1 cellular context compared by ENCODE assay signal in the genomic region with DNA sequence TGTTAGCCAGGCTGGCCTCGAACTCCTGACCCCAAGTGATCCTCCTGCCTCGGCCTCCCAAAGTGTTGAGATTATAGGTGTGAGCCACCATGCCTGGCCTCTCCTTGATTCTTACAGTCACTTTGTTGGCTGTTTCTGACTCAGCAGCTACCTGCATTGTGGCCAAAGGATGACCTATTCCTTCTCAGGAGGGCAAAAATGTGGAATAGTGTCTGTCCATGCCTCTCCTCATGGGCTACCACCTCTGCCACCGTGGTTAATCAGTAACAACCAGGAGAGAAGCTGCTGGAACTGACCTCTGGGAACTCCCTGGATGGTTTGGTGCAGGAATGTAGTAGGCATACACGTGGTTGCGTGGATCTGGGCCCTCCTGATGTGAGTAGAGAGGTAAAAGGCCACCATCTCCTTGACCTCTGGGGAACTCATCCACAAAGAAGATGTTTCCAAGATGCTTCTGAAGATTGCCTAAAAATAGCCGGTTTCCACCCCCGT.
TF ChIP-seq lines count a peak whose summit lies in the region.

No MANE protein-coding gene starts in this region.

TF ChIP-seq in HepG2, 621 proteins besides CTCF, POLR2A, EP300 and RAD21 (continued from another document and continues in another):
- TF ChIP-seq, protein P1, sequence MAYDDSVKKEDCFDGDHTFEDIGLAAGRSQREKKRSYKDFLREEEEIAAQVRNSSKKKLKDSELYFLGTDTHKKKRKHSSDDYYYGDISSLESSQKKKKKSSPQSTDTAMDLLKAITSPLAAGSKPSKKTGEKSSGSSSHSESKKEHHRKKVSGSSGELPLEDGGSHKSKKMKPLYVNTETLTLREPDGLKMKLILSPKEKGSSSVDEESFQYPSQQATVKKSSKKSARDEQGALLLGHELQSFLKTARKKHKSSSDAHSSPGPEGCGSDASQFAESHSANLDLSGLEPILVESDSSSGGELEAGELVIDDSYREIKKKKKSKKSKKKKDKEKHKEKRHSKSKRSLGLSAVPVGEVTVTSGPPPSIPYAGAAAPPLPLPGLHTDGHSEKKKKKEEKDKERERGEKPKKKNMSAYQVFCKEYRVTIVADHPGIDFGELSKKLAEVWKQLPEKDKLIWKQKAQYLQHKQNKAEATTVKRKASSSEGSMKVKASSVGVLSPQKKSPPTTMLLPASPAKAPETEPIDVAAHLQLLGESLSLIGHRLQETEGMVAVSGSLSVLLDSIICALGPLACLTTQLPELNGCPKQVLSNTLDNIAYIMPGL (CRISPR knock-in tag; IDR thresholded peaks at IDR 0.05; ENCODE audit: borderline replicate concordance in 1 of 2, low read depth in 1 of 2), result no peak
- TF ChIP-seq ZNF530 (CRISPR knock-in tag; IDR thresholded peaks at IDR 0.05; ENCODE audit: low read depth), result no peak
- TF ChIP-seq HIC2 (CRISPR knock-in tag; IDR thresholded peaks at IDR 0.05; ENCODE audit: low read depth), result no peak
- no peak for TF ChIP-seq ZNF160 (CRISPR knock-in tag; IDR thresholded peaks at IDR 0.05)
- TF ChIP-seq DNMT3B (CRISPR knock-in tag; conservative IDR thresholded peaks at IDR 0.05), result 0 out of 2 replicates have a peak, but pooled peaks have one; percentile 40
- no peak for TF ChIP-seq ZBTB3 (CRISPR knock-in tag; IDR thresholded peaks at IDR 0.05; ENCODE audit: borderline replicate concordance, low read depth)
- TF ChIP-seq NFE2L2 (IDR thresholded peaks at IDR 0.05; ENCODE audit: low read length), result 0 out of 2 replicates have a peak, but pooled peaks have one; percentile 12
- no peak for TF ChIP-seq HNRNPL (IDR thresholded peaks at IDR 0.05; ENCODE audit: low read depth, low read length)
- TF ChIP-seq ZFAT (CRISPR knock-in tag; conservative IDR thresholded peaks at IDR 0.05), result no peak
- no peak for TF ChIP-seq ZNF773 (CRISPR knock-in tag; IDR thresholded peaks at IDR 0.05; ENCODE audit: borderline replicate concordance)
- TF ChIP-seq ZNF205 (CRISPR knock-in tag; IDR thresholded peaks at IDR 0.05), result 0 out of 2 replicates have a peak, but pooled peaks have one; percentile 12
- no peak for TF ChIP-seq JARID2 (CRISPR knock-in tag; IDR thresholded peaks at IDR 0.05; ENCODE audit: insufficient replicate concordance)
- TF ChIP-seq, protein P2, sequence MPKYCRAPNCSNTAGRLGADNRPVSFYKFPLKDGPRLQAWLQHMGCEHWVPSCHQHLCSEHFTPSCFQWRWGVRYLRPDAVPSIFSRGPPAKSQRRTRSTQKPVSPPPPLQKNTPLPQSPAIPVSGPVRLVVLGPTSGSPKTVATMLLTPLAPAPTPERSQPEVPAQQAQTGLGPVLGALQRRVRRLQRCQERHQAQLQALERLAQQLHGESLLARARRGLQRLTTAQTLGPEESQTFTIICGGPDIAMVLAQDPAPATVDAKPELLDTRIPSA (CRISPR knock-in tag; IDR thresholded peaks at IDR 0.05; ENCODE audit: borderline replicate concordance), result no peak
- TF ChIP-seq ZNF570 (CRISPR knock-in tag; IDR thresholded peaks at IDR 0.05; ENCODE audit: borderline replicate concordance), result no peak
- no peak for TF ChIP-seq PHF21A (CRISPR knock-in tag; IDR thresholded peaks at IDR 0.05)
- 0 out of 2 replicates have a peak, but pooled peaks have one; percentile 15 for TF ChIP-seq ZNF746 (CRISPR knock-in tag; IDR thresholded peaks at IDR 0.05)
- no peak for TF ChIP-seq FOXO4 (CRISPR knock-in tag; conservative IDR thresholded peaks at IDR 0.05)
- TF ChIP-seq ZNF607 (CRISPR knock-in tag; IDR thresholded peaks at IDR 0.05; ENCODE audit: borderline replicate concordance), result peak; percentile 71; the same call in 1 of the 2 replicates
- peak; percentile 57; the same call in 1 of the 2 replicates for TF ChIP-seq GATAD1 (CRISPR knock-in tag; IDR thresholded peaks at IDR 0.05)
- TF ChIP-seq KDM2A (CRISPR knock-in tag; IDR thresholded peaks at IDR 0.05; ENCODE audit: borderline replicate concordance, low read depth), result no peak
- TF ChIP-seq, protein P3, sequence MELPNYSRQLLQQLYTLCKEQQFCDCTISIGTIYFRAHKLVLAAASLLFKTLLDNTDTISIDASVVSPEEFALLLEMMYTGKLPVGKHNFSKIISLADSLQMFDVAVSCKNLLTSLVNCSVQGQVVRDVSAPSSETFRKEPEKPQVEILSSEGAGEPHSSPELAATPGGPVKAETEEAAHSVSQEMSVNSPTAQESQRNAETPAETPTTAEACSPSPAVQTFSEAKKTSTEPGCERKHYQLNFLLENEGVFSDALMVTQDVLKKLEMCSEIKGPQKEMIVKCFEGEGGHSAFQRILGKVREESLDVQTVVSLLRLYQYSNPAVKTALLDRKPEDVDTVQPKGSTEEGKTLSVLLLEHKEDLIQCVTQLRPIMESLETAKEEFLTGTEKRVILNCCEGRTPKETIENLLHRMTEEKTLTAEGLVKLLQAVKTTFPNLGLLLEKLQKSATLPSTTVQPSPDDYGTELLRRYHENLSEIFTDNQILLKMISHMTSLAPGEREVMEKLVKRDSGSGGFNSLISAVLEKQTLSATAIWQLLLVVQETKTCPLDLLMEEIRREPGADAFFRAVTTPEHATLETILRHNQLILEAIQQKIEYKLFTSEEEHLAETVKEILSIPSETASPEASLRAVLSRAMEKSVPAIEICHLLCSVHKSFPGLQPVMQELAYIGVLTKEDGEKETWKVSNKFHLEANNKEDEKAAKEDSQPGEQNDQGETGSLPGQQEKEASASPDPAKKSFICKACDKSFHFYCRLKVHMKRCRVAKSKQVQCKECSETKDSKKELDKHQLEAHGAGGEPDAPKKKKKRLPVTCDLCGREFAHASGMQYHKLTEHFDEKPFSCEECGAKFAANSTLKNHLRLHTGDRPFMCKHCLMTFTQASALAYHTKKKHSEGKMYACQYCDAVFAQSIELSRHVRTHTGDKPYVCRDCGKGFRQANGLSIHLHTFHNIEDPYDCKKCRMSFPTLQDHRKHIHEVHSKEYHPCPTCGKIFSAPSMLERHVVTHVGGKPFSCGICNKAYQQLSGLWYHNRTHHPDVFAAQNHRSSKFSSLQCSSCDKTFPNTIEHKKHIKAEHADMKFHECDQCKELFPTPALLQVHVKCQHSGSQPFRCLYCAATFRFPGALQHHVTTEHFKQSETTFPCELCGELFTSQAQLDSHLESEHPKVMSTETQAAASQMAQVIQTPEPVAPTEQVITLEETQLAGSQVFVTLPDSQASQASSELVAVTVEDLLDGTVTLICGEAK (IDR thresholded peaks at IDR 0.05), result no peak
- TF ChIP-seq, protein P3 (CRISPR knock-in tag; IDR thresholded peaks at IDR 0.05), result no peak
- TF ChIP-seq TBX3 (IDR thresholded peaks at IDR 0.05; ENCODE audit: borderline replicate concordance), result no peak
- TF ChIP-seq MED1 (CRISPR knock-in tag; IDR thresholded peaks at IDR 0.05), result peak; percentile 83
- TF ChIP-seq ZNF615 (CRISPR knock-in tag; IDR thresholded peaks at IDR 0.05; ENCODE audit: borderline replicate concordance), result no peak
- 0 out of 2 replicates have a peak, but pooled peaks have one; percentile 20 for TF ChIP-seq PPARG (CRISPR knock-in tag; conservative IDR thresholded peaks at IDR 0.05)
- peak; percentile 54; the same call in 1 of the 2 replicates for TF ChIP-seq HDAC1 (CRISPR knock-in tag; IDR thresholded peaks at IDR 0.05)
- TF ChIP-seq CREBL2 (CRISPR knock-in tag; IDR thresholded peaks at IDR 0.05; ENCODE audit: borderline replicate concordance), result no peak
- peak; percentile 34; the same call in 1 of the 2 replicates for TF ChIP-seq ZNF788 (CRISPR knock-in tag; IDR thresholded peaks at IDR 0.05; ENCODE audit: borderline replicate concordance)
- TF ChIP-seq, protein P4, sequence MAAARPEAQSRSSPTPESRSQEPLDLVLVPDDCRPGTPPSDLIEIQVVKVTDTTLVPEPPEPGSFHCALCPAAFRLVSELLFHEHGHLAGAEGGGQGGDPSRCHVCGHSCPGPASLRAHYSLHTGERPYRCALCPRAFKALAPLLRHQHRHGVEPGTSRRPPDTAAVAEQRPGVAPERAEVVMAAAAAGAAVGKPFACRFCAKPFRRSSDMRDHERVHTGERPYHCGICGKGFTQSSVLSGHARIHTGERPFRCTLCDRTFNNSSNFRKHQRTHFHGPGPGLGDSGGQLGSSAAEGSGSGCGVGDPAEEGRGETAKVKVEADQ (CRISPR knock-in tag; IDR thresholded peaks at IDR 0.05; ENCODE audit: borderline replicate concordance), result no peak
- peak; percentile 45; the same call in 1 of the 2 replicates for TF ChIP-seq ZNF772 (CRISPR knock-in tag; IDR thresholded peaks at IDR 0.05)
- no peak for TF ChIP-seq NFE2L1 (CRISPR knock-in tag; IDR thresholded peaks at IDR 0.05; ENCODE audit: borderline replicate concordance)
- no peak for TF ChIP-seq HNRNPH1 (optimal IDR thresholded peaks at IDR 0.05; ENCODE audit: low read depth, low read length)
- TF ChIP-seq ZNF350 (CRISPR knock-in tag; IDR thresholded peaks at IDR 0.05; ENCODE audit: borderline replicate concordance, low read depth), result 0 out of 2 replicates have a peak, but pooled peaks have one; percentile 10
- TF ChIP-seq, protein P5, sequence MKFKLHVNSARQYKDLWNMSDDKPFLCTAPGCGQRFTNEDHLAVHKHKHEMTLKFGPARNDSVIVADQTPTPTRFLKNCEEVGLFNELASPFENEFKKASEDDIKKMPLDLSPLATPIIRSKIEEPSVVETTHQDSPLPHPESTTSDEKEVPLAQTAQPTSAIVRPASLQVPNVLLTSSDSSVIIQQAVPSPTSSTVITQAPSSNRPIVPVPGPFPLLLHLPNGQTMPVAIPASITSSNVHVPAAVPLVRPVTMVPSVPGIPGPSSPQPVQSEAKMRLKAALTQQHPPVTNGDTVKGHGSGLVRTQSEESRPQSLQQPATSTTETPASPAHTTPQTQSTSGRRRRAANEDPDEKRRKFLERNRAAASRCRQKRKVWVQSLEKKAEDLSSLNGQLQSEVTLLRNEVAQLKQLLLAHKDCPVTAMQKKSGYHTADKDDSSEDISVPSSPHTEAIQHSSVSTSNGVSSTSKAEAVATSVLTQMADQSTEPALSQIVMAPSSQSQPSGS (CRISPR knock-in tag; IDR thresholded peaks at IDR 0.05), result peak; percentile 50; the same call in 1 of the 2 replicates
- no peak for TF ChIP-seq ONECUT2 (CRISPR knock-in tag; IDR thresholded peaks at IDR 0.05)
- no peak for TF ChIP-seq ZNF749 (CRISPR knock-in tag; IDR thresholded peaks at IDR 0.05; ENCODE audit: borderline replicate concordance)
- TF ChIP-seq ZBTB1 (CRISPR knock-in tag; IDR thresholded peaks at IDR 0.05; ENCODE audit: borderline replicate concordance), result no peak
